Comparison of ENCODE assay signal across 24 cellular contexts in genomic region chr2:241069821-241070281, GRCh38. TPM values are rescaled to one million over a fixed set of nuclear protein-coding genes. Genes with fewer than 3 reads are reported as not detected.
DNase-seq lines count a peak whose midpoint lies in the region; TF ChIP-seq lines count a peak whose summit lies in the region.
"Had no signal": no experiment of that assay in that cellular context is flagged by ENCODE, and none has a peak within 500 bp of the region (broad histone marks: within the 10 kb centered on the region; RNA-seq: fewer than 3 reads in every experiment).

No MANE protein-coding gene starts in this region.

- dilution Hi-C loops in mammary epithelial cell (cut with HindIII; ENCODE audit: low sequenced_read_pairs) = no loop called here

- H3K4me1 ChIP-seq in mammary epithelial cell (ENCODE audit: insufficient read depth, low read length) (no peaks in the 10 kb centered on the region), testis (no peaks in the 10 kb centered on the region)
- H3K4me1 ChIP-seq: pancreas, tibial artery had no signal

- CTCF ChIA-PET in mammary epithelial cell (lab: Charles Lee; ENCODE audit: low non-redundant PET) = no interaction called here

- H2AFZ ChIP-seq in mammary epithelial cell (ENCODE audit: low read depth, low read length) = peak overlapping the region; percentile 44

- peak overlapping the region; percentile 71 for H3K4me2 ChIP-seq in mammary epithelial cell (ENCODE audit: insufficient read depth, low read depth, low read length)

- no peak overlapping the region for H3K27ac ChIP-seq in mammary epithelial cell (ENCODE audit: insufficient read depth, low read depth, low read length)
- no peak overlapping the region for H3K27ac ChIP-seq in testis
- H3K27ac ChIP-seq: cardiac muscle cell, epithelial cell of prostate, pancreas, RWPE1, SK-N-MC, tibial artery had no signal

- H3K9me3 ChIP-seq in mammary epithelial cell (replicated peaks; ENCODE audit: insufficient read depth, low read length) (no peaks in the 10 kb centered on the region), testis (no peaks in the 10 kb centered on the region)
- H3K9me3 ChIP-seq: pancreas, tibial artery had no signal

- H3K36me3 ChIP-seq in mammary epithelial cell (ENCODE audit: insufficient read depth, low read length) (no peaks in the 10 kb centered on the region), testis (ENCODE audit: low read depth, missing control alignments) (no peaks in the 10 kb centered on the region)

- no peaks in the 10 kb centered on the region for H4K20me1 ChIP-seq in mammary epithelial cell (ENCODE audit: insufficient read depth, low read length)

- no peaks in the 10 kb centered on the region for H3K79me2 ChIP-seq in mammary epithelial cell (ENCODE audit: insufficient read depth, low read length)

- intact Hi-C loops in mammary epithelial cell (cut with micrococcal nuclease) (no loop called here), testis (cut with DNase I; ENCODE audit: low total_unique reads) (no loop called here)

- no peak overlapping the region for H3K4me3 ChIP-seq in mammary epithelial cell (replicated peaks in 1 of 3; ENCODE audit: insufficient read depth in 1 of 3, low read depth in 2 of 3, low read length in 3 of 3)
- H3K4me3 ChIP-seq in testis = no peak overlapping the region
- H3K4me3 ChIP-seq: cardiac muscle cell, pancreas, SK-N-MC, tibial artery had no signal

- H3K27me3 ChIP-seq in mammary epithelial cell (ENCODE audit: insufficient read depth, low read length) = peaks cover 2% of the 10 kb centered on the region
- no peaks in the 10 kb centered on the region for H3K27me3 ChIP-seq in testis
- H3K27me3 ChIP-seq: cardiac muscle cell, pancreas had no signal

- WGBS in mammary epithelial cell (ENCODE audit: low coverage, missing lambda C conversion rate) = 26% methylated on average over 12 of the region's 26 CpGs
- WGBS in testis, 2 donors = 81 to 94% methylated on average over 5 to 26 of the region's 26 CpGs

- H3K9ac ChIP-seq in mammary epithelial cell (ENCODE audit: insufficient read depth, low read length) = no peak overlapping the region

- peak; percentile 42 for DNase-seq in activated CD8-positive, alpha-beta memory T cell treated with anti-CD3 and anti-CD28 coated beads for 24 hours
- no peak for DNase-seq in activated CD8-positive, alpha-beta memory T cell treated with anti-CD3 and anti-CD28 coated beads, Interleukin-2, amount 50 U/mL, for 48 hours
- no peak for DNase-seq in mammary epithelial cell
- peak; percentile 61 for DNase-seq in islet precursor cell
- peak; percentile 13 for DNase-seq in testis
- DNase-seq in NCI-H187 treated with DMSO at 0.1 percent for 48 hours (lab: John Stamatoyannopoulos, UW) = no peak
- DNase-seq in midbrain (lab: John Stamatoyannopoulos, UW) = no peak
- DNase-seq in NCI-H345 treated with DMSO at 0.1 percent for 48 hours (lab: John Stamatoyannopoulos, UW; ENCODE audit: unreplicated experiment) = no peak
- DNase-seq: activated CD4-positive, alpha-beta T cell treated with anti-CD3 and anti-CD28 coated beads for 36 hours; AML-193; anterior cingulate cortex; DMS53; GDM1; KBM-7; naive thymus-derived CD8-positive, alpha-beta T cell; NCI-H774; stimulated activated CD4-positive, alpha-beta T cell treated with anti-CD3 and anti-CD28 coated beads, Interleukin-12 subunit alpha, Interleukin-12 subunit beta, amount 100 ng/mL, for 4 hours; stimulated activated CD4-positive, alpha-beta T cell treated with anti-CD3 and anti-CD28 coated beads, Interleukin-4, amount 100 ng/mL, for 24 hours; tibial artery had no signal

- no TSS peak for BruUV-seq in mammary epithelial cell (replicated peaks; lab: Mats Ljungman, UMichigan)

- no peak for TF ChIP-seq POLR2A in testis (IDR thresholded peaks at IDR 0.05)

- no peak for TF ChIP-seq CTCF in mammary epithelial cell (conservative IDR thresholded peaks at IDR 0.05 in 1 of 2, IDR thresholded peaks at IDR 0.05 in 1 of 2; ENCODE audit: extremely low read depth in 1 of 2, insufficient read depth in 1 of 2, low read depth in 1 of 2, low read length in 2 of 2)
- no peak for TF ChIP-seq CTCF in testis (IDR thresholded peaks at IDR 0.05)

- in situ Hi-C loops in mammary epithelial cell (cut with MboI; ENCODE audit: low sequenced_read_pairs in 2 of 2) = loop anchor here in 1 of 2 donors (25.0 kb wide), 1 partner anchor 208 kb away; the partner anchor contains the start of gene AGXT

RNA-seq across cellular contexts. Expression of gene MTERF4, which starts 32.2 kb away (rescaled TPM):
- total RNA-seq in mammary epithelial cell (10 to 100 TPM; 18.5 to 21.7 TPM), testis (10 to 100 TPM; 26.4 to 40.6 TPM)
- polyA plus RNA-seq in mammary epithelial cell (26.5 TPM), testis (ENCODE audit: insufficient read depth, low read depth, low replicate concordance) (37.3 TPM)
- 18.9 TPM for polyA minus RNA-seq in mammary epithelial cell

Comparison
In these comparisons a context has a peak if more than half of its experiments do, and no peak if none do; other contexts are left out.
1. DNase-seq: peak in activated CD8-positive, alpha-beta memory T cell treated with anti-CD3 and anti-CD28 coated beads for 24 hours (single experiment), islet precursor cell (single experiment) and testis (single experiment); none in activated CD8-positive, alpha-beta memory T cell treated with anti-CD3 and anti-CD28 coated beads, Interleukin-2, amount 50 U/mL, for 48 hours (single experiment), mammary epithelial cell (single experiment), NCI-H187 treated with DMSO at 0.1 percent for 48 hours (single experiment), midbrain (single experiment) and NCI-H345 treated with DMSO at 0.1 percent for 48 hours (single experiment).